In the genomic region with DNA sequence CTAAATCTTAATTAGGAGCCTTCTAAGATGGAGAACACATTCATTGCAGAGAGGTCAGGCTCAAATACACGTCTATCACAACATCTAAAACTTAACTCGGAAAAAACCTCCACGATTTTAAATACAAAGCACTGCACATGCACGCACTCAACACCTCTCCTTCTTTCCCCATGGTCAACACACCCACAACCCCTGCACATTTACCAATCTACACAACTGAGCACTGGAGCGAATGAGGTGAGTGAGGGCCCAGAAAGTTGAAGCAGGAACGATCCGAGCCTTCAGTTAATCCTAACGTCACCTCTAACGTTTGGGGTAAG, we compare ENCODE assay signal across 8 cellular contexts. TPM values are rescaled to one million over a fixed set of nuclear protein-coding genes. Genes with fewer than 3 reads are reported as not detected.
DNase-seq lines count a peak whose midpoint lies in the region; FAIRE-seq and TF ChIP-seq lines count a peak whose summit lies in the region.

No MANE protein-coding gene starts in this region.

- no peak overlapping the region for H2BK120ac ChIP-seq in neuronal stem cell (ENCODE audit: low read depth, low read length)

- H3K79me2 ChIP-seq in DOHH2 (ENCODE audit: control insufficient read depth, low read length) (peaks cover 27% of the 10 kb centered on the region), endothelial cell of umbilical vein (ENCODE audit: control insufficient read depth, insufficient read depth, low read length) (peaks cover 4% of the 10 kb centered on the region)

- FAIRE-seq in endothelial cell of umbilical vein (lab: Jason Lieb, UNC): no peak

- H4K91ac ChIP-seq in neuronal stem cell (ENCODE audit: low read depth, low read length, poor library complexity): no peak overlapping the region

- peak overlapping the region; percentile 80 for H3K18ac ChIP-seq in neuronal stem cell (ENCODE audit: low read length)

- dilution Hi-C loops in endothelial cell of umbilical vein (cut with MboI; ENCODE audit: extremely low pct_ligation_motif_present, low sequenced_read_pairs): no loop called here

- H3K9ac ChIP-seq in endothelial cell of umbilical vein (replicated peaks; ENCODE audit: extremely low read depth, insufficient read depth, low read length) (peak overlapping the region; percentile 81), neuronal stem cell (ENCODE audit: low read depth, low read length, poor library complexity) (peak overlapping the region; percentile 64)

- no peak overlapping the region for H3K23ac ChIP-seq in neuronal stem cell (ENCODE audit: low read depth, low read length, poor library complexity)

- CTCF ChIA-PET in endothelial cell of umbilical vein (lab: Charles Lee): interaction anchor here (0.8 to 1.8 kb wide), 2 partner anchors 9 to 16 kb away, joined by 4 to 6 read pairs; a partner anchor contains a TSS

- H2BK5ac ChIP-seq in neuronal stem cell (ENCODE audit: low read length): peak overlapping the region; percentile 13

- no peak for TF ChIP-seq POLR2A in endothelial cell of umbilical vein (IDR thresholded peaks at IDR 0.05; ENCODE audit: low read depth, low read length)

- H3K36me3 ChIP-seq in DOHH2 (ENCODE audit: control insufficient read depth, low read length): peaks cover 21% of the 10 kb centered on the region
- H3K36me3 ChIP-seq in MG63: peaks cover 6% of the 10 kb centered on the region
- H3K36me3 ChIP-seq in endothelial cell of umbilical vein (ENCODE audit: control insufficient read depth in 2 of 2, extremely low read depth in 1 of 2, insufficient read depth in 2 of 2, low read length in 2 of 2): no peaks in the 10 kb centered on the region
- H3K36me3 ChIP-seq in neuronal stem cell (replicated peaks in 1 of 2; ENCODE audit: control insufficient read depth in 2 of 2, insufficient read depth in 2 of 2, low read length in 2 of 2): no peaks in the 10 kb centered on the region

- DNase-seq in MG63 (no peak), endothelial cell of umbilical vein (ENCODE audit: low read depth, low spot score) (no peak), neuronal stem cell (ENCODE audit: low spot score) (no peak), HT-29 (ENCODE audit: low spot score) (no peak), T1000 (lab: John Stamatoyannopoulos, UW) (no peak), kidney tubule cell (ENCODE audit: low spot score) (no peak)
- DNase-seq in stimulated activated CD4-positive, alpha-beta T cell treated with anti-CD3 and anti-CD28 coated beads, Interleukin-2, amount 100 ng/mL, for 48 hours: no peak

- H2BK15ac ChIP-seq in neuronal stem cell (ENCODE audit: low read length): no peak overlapping the region

- H3K27me3 ChIP-seq in DOHH2 (ENCODE audit: control insufficient read depth, low read length): no peaks in the 10 kb centered on the region
- no peaks in the 10 kb centered on the region for H3K27me3 ChIP-seq in MG63
- H3K27me3 ChIP-seq in endothelial cell of umbilical vein (ENCODE audit: control insufficient read depth in 2 of 2, insufficient read depth in 2 of 2, low read length in 2 of 2): no peaks in the 10 kb centered on the region
- peaks cover 0 to 33% (median 0%) of the 10 kb centered on the region in 3 experiments for H3K27me3 ChIP-seq in neuronal stem cell (ENCODE audit: control insufficient read depth in 3 of 3, insufficient read depth in 3 of 3, low read depth in 1 of 3, low read length in 3 of 3)

- H3K4ac ChIP-seq in neuronal stem cell (ENCODE audit: low read length): no peak overlapping the region

- H2BK12ac ChIP-seq in neuronal stem cell (ENCODE audit: low read length): no peak overlapping the region

- H3K27ac ChIP-seq in DOHH2 (ENCODE audit: low read depth, low read length) (peak overlapping the region; percentile 81), endothelial cell of umbilical vein (ENCODE audit: insufficient read depth, low read depth, low read length) (peak overlapping the region; percentile 79), neuronal stem cell (replicated peaks; ENCODE audit: low read length) (peak overlapping the region; percentile 24)

- H2AK5ac ChIP-seq in neuronal stem cell (ENCODE audit: low read depth, low read length): no peak overlapping the region

- H2AFZ ChIP-seq in endothelial cell of umbilical vein (ENCODE audit: low read depth, low read length) (peak overlapping the region; percentile 96), neuronal stem cell (ENCODE audit: low read length) (peak overlapping the region; percentile 100)

- no peaks in the 10 kb centered on the region for H3K9me2 ChIP-seq in DOHH2 (replicated peaks; ENCODE audit: control insufficient read depth, low read length)

- H4K20me1 ChIP-seq in DOHH2 (ENCODE audit: control insufficient read depth, insufficient read depth, low read depth, low read length): no peaks in the 10 kb centered on the region
- no peaks in the 10 kb centered on the region for H4K20me1 ChIP-seq in endothelial cell of umbilical vein (replicated peaks; ENCODE audit: control insufficient read depth, extremely low read depth, insufficient read depth, low read length)

- H4K8ac ChIP-seq in neuronal stem cell (ENCODE audit: low read depth, low read length): no peak overlapping the region

- POLR2A ChIA-PET in endothelial cell of umbilical vein (lab: Charles Lee): no interaction called here

- H3K9me1 ChIP-seq in endothelial cell of umbilical vein (replicated peaks; ENCODE audit: control insufficient read depth, extremely low read depth, insufficient read depth, low read length): peaks cover 3% of the 10 kb centered on the region

- TF ChIP-seq CTCF in DOHH2 (IDR thresholded peaks at IDR 0.05; ENCODE audit: low read depth, low read length, poor library complexity, severe bottlenecking) (no peak), endothelial cell of umbilical vein (IDR thresholded peaks at IDR 0.05; ENCODE audit: extremely low read depth in 1 of 2, insufficient read depth in 1 of 2, low read depth in 1 of 2, low read length in 2 of 2) (no peak)

- H3K4me1 ChIP-seq in DOHH2 (ENCODE audit: control insufficient read depth, low read length) (peaks cover 46% of the 10 kb centered on the region), endothelial cell of umbilical vein (ENCODE audit: control insufficient read depth, extremely low read depth, insufficient read depth, low read length) (peaks cover 13% of the 10 kb centered on the region), neuronal stem cell (ENCODE audit: control insufficient read depth in 2 of 2, insufficient read depth in 1 of 2, low read depth in 1 of 2, low read length in 2 of 2) (peaks cover 2 to 6% of the 10 kb centered on the region in 2 donors)

- H3K4me2 ChIP-seq in DOHH2 (ENCODE audit: low read length): peak overlapping the region; percentile 88
- H3K4me2 ChIP-seq in endothelial cell of umbilical vein (ENCODE audit: insufficient read depth, low read length): peak overlapping the region; percentile 94
- H3K4me2 ChIP-seq in neuronal stem cell (ENCODE audit: insufficient read depth, low read length, poor library complexity, severe bottlenecking): peak overlapping the region; percentile 77

- no CpG with 5 or more reads among the region's 9 CpGs for WGBS in neuronal stem cell (ENCODE audit: extremely low coverage in 2 of 2, insufficient read length in 2 of 2, insufficient replicate concordance in 1 of 2), 2 donors

- intact Hi-C loops in endothelial cell of umbilical vein (cut with micrococcal nuclease): loop anchor here (1.0 kb wide), 1 partner anchor 653 kb away; a partner anchor contains a TSS

- no TSS peak for BruUV-seq in endothelial cell of umbilical vein (replicated peaks; lab: Mats Ljungman, UMichigan)

- no peaks in the 10 kb centered on the region for H3K79me1 ChIP-seq in neuronal stem cell (ENCODE audit: low read depth, low read length)

- H3F3A ChIP-seq in DOHH2 (ENCODE audit: control insufficient read depth, insufficient read depth): peaks cover 9% of the 10 kb centered on the region

- no peaks in the 10 kb centered on the region for H3K9me3 ChIP-seq in DOHH2 (ENCODE audit: control insufficient read depth, insufficient read depth, low read length)
- no peaks in the 10 kb centered on the region for H3K9me3 ChIP-seq in MG63
- H3K9me3 ChIP-seq in endothelial cell of umbilical vein (replicated peaks; ENCODE audit: control insufficient read depth, insufficient read depth, low read length): no peaks in the 10 kb centered on the region
- H3K9me3 ChIP-seq in neuronal stem cell (replicated peaks in 1 of 2; ENCODE audit: control insufficient read depth in 2 of 2, insufficient read depth in 1 of 2, low read depth in 1 of 2, low read length in 2 of 2): no peaks in the 10 kb centered on the region

- H3K14ac ChIP-seq in neuronal stem cell (ENCODE audit: low read length): peak overlapping the region; percentile 31

- H3K4me3 ChIP-seq in DOHH2 (ENCODE audit: low read length) (peak overlapping the region; percentile 85), MG63 (peak overlapping the region; percentile 82), endothelial cell of umbilical vein (replicated peaks in 1 of 3; ENCODE audit: insufficient read depth in 1 of 3, low read depth in 1 of 3, low read length in 3 of 3) (peak overlapping the region; percentile 65 to 80 (median 79)), neuronal stem cell (ENCODE audit: low read length in 2 of 2) (peak overlapping the region; percentile 74 to 87)

RNA-seq across cellular contexts. Expression of a gene that starts 0.3 kb away (rescaled TPM):
- total RNA-seq in MG63 (2014; rRNA removed; shearing (Covaris generic); ENCODE audit: low replicate concordance): 37.1 and 39.2 TPM in 2 replicates
- total RNA-seq in endothelial cell of umbilical vein: 27.2 and 27.8 TPM in 2 replicates
- 23.1 and 27.2 TPM in 2 replicates for polyA plus RNA-seq in endothelial cell of umbilical vein
- polyA plus RNA-seq in endothelial cell of umbilical vein (2011; cell fraction: cytosol; rRNA removed): 30.5 and 34.4 TPM in 2 replicates
- 17.2 and 25.1 TPM in 2 replicates for polyA plus RNA-seq in endothelial cell of umbilical vein (2011; cell fraction: nucleus; rRNA removed)
- polyA plus RNA-seq in endothelial cell of umbilical vein (2012): 44.0 and 49.5 TPM in 2 replicates
- 20.3 and 20.4 TPM in 2 replicates for polyA minus RNA-seq in endothelial cell of umbilical vein
- 4.8 TPM for polyA minus RNA-seq in endothelial cell of umbilical vein (2011; cell fraction: cytosol; rRNA and poly(A)+ RNA removed)
- 7.5 and 11.8 TPM in 2 replicates for polyA minus RNA-seq in endothelial cell of umbilical vein (2011; cell fraction: nucleus; rRNA and poly(A)+ RNA removed)
- 13.9 TPM for polyA plus RNA-seq in neuronal stem cell (2013, experiment 1 of 2)
- 14.8 TPM for polyA plus RNA-seq in neuronal stem cell (2013, experiment 2 of 2)
- 7.0 TPM in 2 replicates for total RNA-seq in HT-29 (2014; rRNA removed; shearing (Covaris generic))

RNA-seq across cellular contexts. Expression of a gene that starts 16.7 kb away (rescaled TPM):
- total RNA-seq in MG63 (2014; rRNA removed; shearing (Covaris generic); ENCODE audit: low replicate concordance): 4.7 TPM in 1 of 2 replicates, not detected in the other
- total RNA-seq in endothelial cell of umbilical vein: 1.1 TPM in 2 replicates
- 0.24 and 0.40 TPM in 2 replicates for polyA plus RNA-seq in endothelial cell of umbilical vein
- polyA plus RNA-seq in endothelial cell of umbilical vein (2011; cell fraction: cytosol; rRNA removed): 0.27 and 0.30 TPM in 2 replicates
- 1.6 and 2.0 TPM in 2 replicates for polyA plus RNA-seq in endothelial cell of umbilical vein (2011; cell fraction: nucleus; rRNA removed)
- 0.43 and 0.61 TPM in 2 replicates for polyA plus RNA-seq in endothelial cell of umbilical vein (2012)
- 0.38 TPM in 1 of 2 replicates, not detected in the other for polyA minus RNA-seq in endothelial cell of umbilical vein
- not detected for polyA minus RNA-seq in endothelial cell of umbilical vein (2011; cell fraction: cytosol; rRNA and poly(A)+ RNA removed)
- polyA minus RNA-seq in endothelial cell of umbilical vein (2011; cell fraction: nucleus; rRNA and poly(A)+ RNA removed): 0.48 and 1.5 TPM in 2 replicates
- 1.3 TPM for polyA plus RNA-seq in neuronal stem cell (2013, experiment 1 of 2)
- polyA plus RNA-seq in neuronal stem cell (2013, experiment 2 of 2): 1.5 TPM
- not detected in 2 replicates for total RNA-seq in HT-29 (2014; rRNA removed; shearing (Covaris generic))

RNA-seq across cellular contexts. Expression of a gene that starts 52.9 kb away (rescaled TPM):
- not detected in 2 replicates for total RNA-seq in MG63 (2014; rRNA removed; shearing (Covaris generic); ENCODE audit: low replicate concordance)
- total RNA-seq in endothelial cell of umbilical vein: not detected in 2 replicates
- polyA plus RNA-seq in endothelial cell of umbilical vein: not detected in 2 replicates
- polyA plus RNA-seq in endothelial cell of umbilical vein (2011; cell fraction: cytosol; rRNA removed): not detected in 2 replicates
- polyA plus RNA-seq in endothelial cell of umbilical vein (2011; cell fraction: nucleus; rRNA removed): not detected in 2 replicates
- polyA plus RNA-seq in endothelial cell of umbilical vein (2012): not detected in 2 replicates
- polyA minus RNA-seq in endothelial cell of umbilical vein: not detected in 2 replicates
- polyA minus RNA-seq in endothelial cell of umbilical vein (2011; cell fraction: cytosol; rRNA and poly(A)+ RNA removed): not detected
- not detected in 2 replicates for polyA minus RNA-seq in endothelial cell of umbilical vein (2011; cell fraction: nucleus; rRNA and poly(A)+ RNA removed)
- not detected for polyA plus RNA-seq in neuronal stem cell (2013, experiment 1 of 2)
- not detected for polyA plus RNA-seq in neuronal stem cell (2013, experiment 2 of 2)
- total RNA-seq in HT-29 (2014; rRNA removed; shearing (Covaris generic)): not detected in 2 replicates

Comparison
In these comparisons a context has a peak if more than half of its experiments do, and no peak if none do; other contexts are left out.
1. H3K27ac ChIP-seq: peak in every context shown above with its lines; median percentile 81 in DOHH2; 79 in endothelial cell of umbilical vein; 24 in neuronal stem cell.